7 cellular contexts compared by ENCODE assay signal in the genomic region with DNA sequence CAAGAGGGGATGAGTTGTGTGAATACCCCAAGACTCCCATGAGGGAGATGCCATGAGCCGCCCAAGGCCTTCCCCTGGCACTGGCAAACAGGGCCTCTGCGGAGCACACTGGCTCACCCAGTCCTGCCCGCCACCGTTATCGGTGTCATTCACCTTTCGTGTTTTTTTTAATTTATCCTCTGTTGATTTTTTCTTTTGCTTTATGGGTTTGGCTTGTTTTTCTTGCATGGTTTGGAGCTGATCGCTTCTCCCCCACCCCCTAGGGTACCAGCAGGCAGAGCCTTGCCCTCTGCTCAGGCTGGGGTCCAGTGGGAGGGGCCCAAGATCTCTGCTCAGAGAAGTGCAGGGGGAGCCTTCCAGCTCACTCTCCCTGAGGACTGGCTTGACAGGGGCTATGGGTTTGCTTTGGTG. TPM values are rescaled to one million over a fixed set of nuclear protein-coding genes. Genes with fewer than 3 reads are reported as not detected.
DNase-seq lines count a peak whose midpoint lies in the region; ATAC-seq and TF ChIP-seq lines count a peak whose summit lies in the region.
"Not testable (repeated sequence)": the region's sequence is repeated elsewhere in the genome, so short reads cannot be mapped to it uniquely, and the experiment has no call there.

No MANE protein-coding gene starts in this region.

- not testable (repeated sequence) for H3K9me3 Mint-ChIP-seq in activated T-cell treated with anti-CD3 and anti-CD28 coated beads, Interleukin-2, amount 50 U/mL, for 72 hours; chondrocyte (ENCODE audit: low read depth)

- not testable (repeated sequence) for H3K4me1 Mint-ChIP-seq in activated T-cell treated with anti-CD3 and anti-CD28 coated beads, Interleukin-2, amount 50 U/mL, for 72 hours (ENCODE audit: low read depth); chondrocyte (ENCODE audit: low read depth)

- TF ChIP-seq EP300 in suprapubic skin (IDR thresholded peaks at IDR 0.05): not testable (repeated sequence)

- not testable (repeated sequence) for H3K4me1 ChIP-seq in OCI-LY7 (ENCODE audit: insufficient read depth, low read length, poor library complexity, severe bottlenecking); right lobe of liver
- H3K4me1 ChIP-seq in suprapubic skin: peaks cover 16% of the 10 kb centered on the region

- not testable (repeated sequence) for H3K4me3 Mint-ChIP-seq in activated T-cell treated with anti-CD3 and anti-CD28 coated beads, Interleukin-2, amount 50 U/mL, for 72 hours; chondrocyte (ENCODE audit: unreplicated experiment)

- TF ChIP-seq CTCF in OCI-LY7 (conservative IDR thresholded peaks at IDR 0.05; ENCODE audit: low read length); chondrocyte (IDR thresholded peaks at IDR 0.05); right lobe of liver (IDR thresholded peaks at IDR 0.05); suprapubic skin (IDR thresholded peaks at IDR 0.05): not testable (repeated sequence)

- intact Hi-C loops in OCI-LY7 (cut with micrococcal nuclease; ENCODE audit: unreplicated experiment); posterior vena cava (cut with DNase I): not testable (repeated sequence)
- intact Hi-C loops in right lobe of liver (cut with DNase I): loop anchor here in 1 of 2 donors (10.0 kb wide), 1 partner anchor 200 kb away; no protein-coding TSS in a partner anchor

- H2AFZ ChIP-seq in OCI-LY7 (ENCODE audit: low read length): not testable (repeated sequence)

- CTCF ChIA-PET in OCI-LY7 (lab: Charles Lee; ENCODE audit: unreplicated experiment): not testable (repeated sequence)

- not testable (repeated sequence) for H3K4me2 ChIP-seq in OCI-LY7 (ENCODE audit: low read length)

- H3K27me3 Mint-ChIP-seq in activated T-cell treated with anti-CD3 and anti-CD28 coated beads, Interleukin-2, amount 50 U/mL, for 72 hours (ENCODE audit: low read depth); chondrocyte (ENCODE audit: low read depth): not testable (repeated sequence)

- not testable (repeated sequence) for H3K27ac ChIP-seq in OCI-LY7 (ENCODE audit: low read depth, low read length, poor library complexity, severe bottlenecking); right lobe of liver; suprapubic skin

- 7% methylated on average over 7 of the region's 7 CpGs for WGBS in right lobe of liver (ENCODE audit: insufficient coverage, low coverage, low lambda C conversion rate, missing lambda C conversion rate)
- WGBS in suprapubic skin: 81% methylated on average over 7 of the region's 7 CpGs

- H3K9me3 ChIP-seq in OCI-LY7 (ENCODE audit: low read length); right lobe of liver; suprapubic skin: not testable (repeated sequence)

- not testable (repeated sequence) for H4K20me1 ChIP-seq in OCI-LY7 (ENCODE audit: insufficient read depth, low read length)

- H3K36me3 Mint-ChIP-seq in activated T-cell treated with anti-CD3 and anti-CD28 coated beads, Interleukin-2, amount 50 U/mL, for 72 hours (ENCODE audit: insufficient read depth in 2 of 2); chondrocyte (ENCODE audit: low read depth): not testable (repeated sequence)

- not testable (repeated sequence) for DNase-seq in OCI-LY7 (ENCODE audit: low spot score); activated T-cell treated with anti-CD3 and anti-CD28 coated beads, Interleukin-2, amount 50 U/mL, for 72 hours; right lobe of liver
- DNase-seq in chondrocyte (ENCODE audit: low spot score) (peak; percentile 44), islet precursor cell (peak; percentile 37), posterior vena cava (ENCODE audit: low spot score) (peak; percentile 58), suprapubic skin (ENCODE audit: low spot score in 2 of 2) (peak; percentile 50 to 68)

- TSS peak; percentile 43 for BruUV-seq in OCI-LY7 (replicated peaks; lab: Mats Ljungman, UMichigan)

- POLR2A ChIA-PET in OCI-LY7 (lab: Charles Lee): not testable (repeated sequence)

- not testable (repeated sequence) for ATAC-seq in activated T-cell treated with anti-CD3 and anti-CD28 coated beads, Interleukin-2, amount 50 U/mL, for 72 hours (replicated peaks in 1 of 2)
- peak; percentile 38 to 48 (median 43) for ATAC-seq in right lobe of liver

- H3K79me2 ChIP-seq in OCI-LY7 (ENCODE audit: insufficient read depth, low read depth, low read length): not testable (repeated sequence)

- H3K27me3 ChIP-seq in right lobe of liver, suprapubic skin: not testable (repeated sequence)

- not testable (repeated sequence) for H3K9me2 ChIP-seq in OCI-LY7 (ENCODE audit: insufficient read depth, low read length)

- H3K36me3 ChIP-seq in OCI-LY7 (ENCODE audit: insufficient read depth, low read length): not testable (repeated sequence)
- H3K36me3 ChIP-seq in right lobe of liver (peaks cover 0 to 14% (median 2%) of the 10 kb centered on the region in 4 donors), suprapubic skin (peaks cover 40% of the 10 kb centered on the region)

- not testable (repeated sequence) for TF ChIP-seq POLR2A in right lobe of liver (IDR thresholded peaks at IDR 0.05); suprapubic skin (IDR thresholded peaks at IDR 0.05)

- peak overlapping the region; percentile 92 for H3K27ac Mint-ChIP-seq in activated T-cell treated with anti-CD3 and anti-CD28 coated beads, Interleukin-2, amount 50 U/mL, for 72 hours
- not testable (repeated sequence) for H3K27ac Mint-ChIP-seq in chondrocyte (ENCODE audit: unreplicated experiment)

- not testable (repeated sequence) for H3K4me3 ChIP-seq in OCI-LY7 (ENCODE audit: low read depth, low read length, poor library complexity, severe bottlenecking); right lobe of liver; suprapubic skin

RNA-seq across cellular contexts. Expression of a gene that starts 30.2 kb away (rescaled TPM):
- total RNA-seq in OCI-LY7 (2014; rRNA removed; shearing (Covaris generic)): 13.6 and 27.8 TPM in 2 replicates
- total RNA-seq in OCI-LY7 (2022): 70.3 and 71.5 TPM in 2 replicates
- 100 to 1,000 TPM; 104 to 107 TPM for total RNA-seq in activated T-cell treated with anti-CD3 and anti-CD28 coated beads, Interleukin-2, amount 50 U/mL, for 72 hours
- 31.3 to 38.3 TPM (median 35.9 TPM) in 3 replicates for total RNA-seq in chondrocyte
- 10 to 100 TPM; 22.6 to 80.7 (median 60.7) TPM for total RNA-seq in right lobe of liver
- 10 to 100 TPM; 47.7 to 83.4 TPM for total RNA-seq in posterior vena cava
- 10 to 100 TPM; 54.5 to 97.4 (median 72.9) TPM for total RNA-seq in suprapubic skin
